In the genomic region with DNA sequence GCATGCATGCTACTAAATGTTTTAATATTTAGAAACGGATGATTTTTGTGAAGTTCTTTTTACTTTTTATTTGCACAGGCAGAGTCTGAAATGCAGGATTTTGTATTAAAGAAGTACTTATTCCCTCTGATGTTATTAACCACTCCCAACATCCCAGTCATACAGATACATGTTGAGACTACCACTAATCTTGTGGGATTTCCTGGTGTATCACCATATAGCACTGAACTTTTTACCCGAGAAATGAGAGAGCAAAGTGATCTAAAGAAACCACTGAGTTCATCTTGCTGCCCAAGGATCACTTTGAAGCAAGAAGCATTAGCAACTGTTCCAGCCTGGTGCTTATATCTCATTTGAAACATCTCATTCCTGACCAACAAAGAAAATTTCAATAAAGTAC, we compare ENCODE assay signal across 1 cellular context.
TF ChIP-seq lines count a peak whose summit lies in the region.

No MANE protein-coding gene starts in this region.

TF ChIP-seq in IMR-90, 13 proteins besides CTCF, POLR2A, EP300 and RAD21:
- no peak for TF ChIP-seq USF2 (IDR thresholded peaks at IDR 0.05; ENCODE audit: low read depth, low read length)
- no peak for TF ChIP-seq MAZ (IDR thresholded peaks at IDR 0.05; ENCODE audit: borderline replicate concordance, low read depth, low read length)
- no peak for TF ChIP-seq SMC3 (IDR thresholded peaks at IDR 0.05; ENCODE audit: low read depth, low read length)
- no peak for TF ChIP-seq FOS (IDR thresholded peaks at IDR 0.05; ENCODE audit: low read depth, low read length)
- TF ChIP-seq, protein P1, sequence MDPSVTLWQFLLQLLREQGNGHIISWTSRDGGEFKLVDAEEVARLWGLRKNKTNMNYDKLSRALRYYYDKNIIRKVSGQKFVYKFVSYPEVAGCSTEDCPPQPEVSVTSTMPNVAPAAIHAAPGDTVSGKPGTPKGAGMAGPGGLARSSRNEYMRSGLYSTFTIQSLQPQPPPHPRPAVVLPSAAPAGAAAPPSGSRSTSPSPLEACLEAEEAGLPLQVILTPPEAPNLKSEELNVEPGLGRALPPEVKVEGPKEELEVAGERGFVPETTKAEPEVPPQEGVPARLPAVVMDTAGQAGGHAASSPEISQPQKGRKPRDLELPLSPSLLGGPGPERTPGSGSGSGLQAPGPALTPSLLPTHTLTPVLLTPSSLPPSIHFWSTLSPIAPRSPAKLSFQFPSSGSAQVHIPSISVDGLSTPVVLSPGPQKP (IDR thresholded peaks at IDR 0.05; ENCODE audit: borderline replicate concordance, low read depth, low read length), result no peak
- TF ChIP-seq NFE2L2 (IDR thresholded peaks at IDR 0.05; ENCODE audit: low read depth, low read length), result no peak
- no peak for TF ChIP-seq RFX5 (IDR thresholded peaks at IDR 0.05; ENCODE audit: low read depth, low read length)
- TF ChIP-seq CEBPB (IDR thresholded peaks at IDR 0.05; ENCODE audit: low read depth, low read length), result no peak
- TF ChIP-seq MXI1 (IDR thresholded peaks at IDR 0.05; ENCODE audit: borderline replicate concordance, low read depth, low read length), result no peak
- no peak for TF ChIP-seq MAFK (IDR thresholded peaks at IDR 0.05; ENCODE audit: low read depth, low read length)
- no peak for TF ChIP-seq CHD1 (IDR thresholded peaks at IDR 0.05; ENCODE audit: low read depth, low read length)
- no peak for TF ChIP-seq RCOR1 (IDR thresholded peaks at IDR 0.05; ENCODE audit: insufficient replicate concordance, low read length)
TF ChIP-seq in IMR-90: peak in this region for 0.
